9 cellular contexts compared by ENCODE assay signal in the genomic region with DNA sequence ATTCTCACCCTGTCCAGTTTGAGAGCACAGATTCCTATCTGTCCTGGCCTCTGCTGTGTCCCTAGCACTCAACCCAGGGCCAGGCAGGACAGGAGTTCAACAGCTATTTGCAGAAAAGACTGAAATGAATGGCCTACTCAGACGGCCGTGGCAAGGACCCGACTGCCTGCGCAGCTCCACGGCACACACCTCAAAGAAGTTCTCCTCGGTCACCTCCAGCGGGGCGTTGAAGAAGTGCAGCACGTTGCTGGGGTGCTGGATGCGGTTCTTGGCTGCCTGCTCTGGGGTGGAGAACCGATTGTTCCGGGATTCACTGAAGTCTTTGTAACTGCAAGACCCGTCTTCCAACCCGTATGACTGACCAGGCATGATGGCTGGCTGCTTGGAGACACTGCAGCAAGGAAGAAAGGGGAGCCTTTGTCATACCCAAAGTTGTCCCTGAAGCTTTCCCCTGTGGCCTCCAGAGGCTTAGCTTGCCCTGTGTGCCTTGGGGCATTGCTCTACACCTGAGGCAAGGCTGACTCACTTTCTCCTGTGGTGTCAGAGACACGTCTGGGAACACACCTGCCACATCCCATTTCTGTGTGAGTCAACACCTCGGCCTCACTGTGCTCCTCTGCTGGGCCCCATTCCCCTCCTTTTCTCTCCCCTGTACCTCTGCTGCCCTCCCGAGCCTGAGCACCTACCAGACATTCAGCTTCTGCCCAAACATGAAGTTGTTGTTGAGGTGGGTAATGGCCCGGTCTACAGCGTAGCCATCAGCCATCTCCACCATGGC. TPM values are rescaled to one million over a fixed set of nuclear protein-coding genes. Genes with fewer than 3 reads are reported as not detected.
DNase-seq lines count a peak whose midpoint lies in the region; ATAC-seq, FAIRE-seq and TF ChIP-seq lines count a peak whose summit lies in the region.
"Had no signal": no experiment of that assay in that cellular context is flagged by ENCODE, and none has a peak within 500 bp of the region (broad histone marks: within the 10 kb centered on the region; RNA-seq: fewer than 3 reads in every experiment).

No MANE protein-coding gene starts in this region.

- H3K27me3 ChIP-seq in esophagus (ENCODE audit: control insufficient read depth in 1 of 2, insufficient read depth in 2 of 2, low read length in 2 of 2), result no peaks in the 10 kb centered on the region

- peak; percentile 29 for TF ChIP-seq POLR2A in GM18505 (IDR thresholded peaks at IDR 0.05; ENCODE audit: borderline replicate concordance, extremely low read depth, insufficient read depth, insufficient read length)

- 48 to 53% methylated on average over 19 of the region's 19 CpGs for WGBS in esophagus, 2 donors

- H3K27ac ChIP-seq in esophagus (ENCODE audit: low read depth in 2 of 2, low read length in 1 of 2), result peak overlapping the region; percentile 88 to 92

- no peak for FAIRE-seq in urothelium cell line (lab: Jason Lieb, UNC)

- no peak for ATAC-seq in GM18505 (IDR thresholded peaks at IDR 0.05; ENCODE audit: unreplicated experiment)
- no peak for ATAC-seq in HG02610 (IDR thresholded peaks at IDR 0.05; ENCODE audit: unreplicated experiment)
- ATAC-seq in GM18909 (IDR thresholded peaks at IDR 0.05; ENCODE audit: poor library complexity, unreplicated experiment), result no peak

- peak; percentile 64 to 73 for DNase-seq in activated CD4-positive, alpha-beta T cell treated with anti-CD3 and anti-CD28 coated beads, Interleukin-2, amount 50 U/mL, for 48 hours
- DNase-seq in stimulated activated CD4-positive, alpha-beta T cell treated with anti-CD3 and anti-CD28 coated beads, Interleukin-1b, Interleukin-23, amount 100 ng/mL, for 24 hours (ENCODE audit: low read depth in 4 of 4, low spot score in 1 of 4), result peak in 3 of 4 experiments; percentile 31 to 61 (median 51)
- DNase-seq in urothelium cell line (ENCODE audit: low spot score) (no peak), pons (ENCODE audit: low spot score) (no peak)

- H3K36me3 ChIP-seq in esophagus (ENCODE audit: control insufficient read depth in 2 of 2, insufficient read depth in 2 of 2, low read length in 1 of 2), result peaks cover 34 to 65% of the 10 kb centered on the region in 2 donors

- H3K4me1 ChIP-seq in esophagus (ENCODE audit: control insufficient read depth in 2 of 2, insufficient read depth in 2 of 2, low read length in 1 of 2), result peaks cover 2 to 13% of the 10 kb centered on the region in 2 donors

- H3K9me3 ChIP-seq in esophagus (ENCODE audit: control insufficient read depth in 2 of 2, insufficient read depth in 1 of 2, low read depth in 1 of 2, low read length in 1 of 2), result no peaks in the 10 kb centered on the region
- H3K9me3 ChIP-seq: thoracic aorta had no signal

- no peak overlapping the region for H3K4me3 ChIP-seq in esophagus (ENCODE audit: low read depth in 1 of 2, low read length in 2 of 2)
- H3K4me3 ChIP-seq: thoracic aorta had no signal

RNA-seq across cellular contexts. Expression of a gene that starts 6.8 kb away (rescaled TPM):
- 100 to 1,000 TPM; 108 to 215 TPM for polyA plus RNA-seq in esophagus

RNA-seq across cellular contexts. Expression of a gene that starts 11.4 kb away (rescaled TPM):
- 100 to 1,000 TPM; 134 to 150 TPM for polyA plus RNA-seq in esophagus

RNA-seq across cellular contexts. Expression of a gene that starts 25.7 kb away (rescaled TPM):
- polyA plus RNA-seq in esophagus, result 1 to 10 TPM in 1 of 2 donors, under 1 TPM in 1; 0.66 to 2.3 TPM

RNA-seq across cellular contexts. Expression of a gene that starts 39.7 kb away (rescaled TPM):
- 10 to 100 TPM in 1 of 2 donors, 1 to 10 TPM in 1; 8.4 to 20.5 TPM for polyA plus RNA-seq in esophagus

RNA-seq across cellular contexts. Expression of a gene that starts 49.4 kb away (rescaled TPM):
- polyA plus RNA-seq in esophagus, result 1,000 to 10,000 TPM; 3,260 to 6,105 TPM

Comparison
In these comparisons a context has a peak if more than half of its experiments do, and no peak if none do; other contexts are left out.
1. DNase-seq: peak in activated CD4-positive, alpha-beta T cell treated with anti-CD3 and anti-CD28 coated beads, Interleukin-2, amount 50 U/mL, for 48 hours (2 of 2) and stimulated activated CD4-positive, alpha-beta T cell treated with anti-CD3 and anti-CD28 coated beads, Interleukin-1b, Interleukin-23, amount 100 ng/mL, for 24 hours (3 of 4); none in urothelium cell line (single experiment) and pons (single experiment).